Comparison of ENCODE assay signal across 1 cellular context in the genomic region with DNA sequence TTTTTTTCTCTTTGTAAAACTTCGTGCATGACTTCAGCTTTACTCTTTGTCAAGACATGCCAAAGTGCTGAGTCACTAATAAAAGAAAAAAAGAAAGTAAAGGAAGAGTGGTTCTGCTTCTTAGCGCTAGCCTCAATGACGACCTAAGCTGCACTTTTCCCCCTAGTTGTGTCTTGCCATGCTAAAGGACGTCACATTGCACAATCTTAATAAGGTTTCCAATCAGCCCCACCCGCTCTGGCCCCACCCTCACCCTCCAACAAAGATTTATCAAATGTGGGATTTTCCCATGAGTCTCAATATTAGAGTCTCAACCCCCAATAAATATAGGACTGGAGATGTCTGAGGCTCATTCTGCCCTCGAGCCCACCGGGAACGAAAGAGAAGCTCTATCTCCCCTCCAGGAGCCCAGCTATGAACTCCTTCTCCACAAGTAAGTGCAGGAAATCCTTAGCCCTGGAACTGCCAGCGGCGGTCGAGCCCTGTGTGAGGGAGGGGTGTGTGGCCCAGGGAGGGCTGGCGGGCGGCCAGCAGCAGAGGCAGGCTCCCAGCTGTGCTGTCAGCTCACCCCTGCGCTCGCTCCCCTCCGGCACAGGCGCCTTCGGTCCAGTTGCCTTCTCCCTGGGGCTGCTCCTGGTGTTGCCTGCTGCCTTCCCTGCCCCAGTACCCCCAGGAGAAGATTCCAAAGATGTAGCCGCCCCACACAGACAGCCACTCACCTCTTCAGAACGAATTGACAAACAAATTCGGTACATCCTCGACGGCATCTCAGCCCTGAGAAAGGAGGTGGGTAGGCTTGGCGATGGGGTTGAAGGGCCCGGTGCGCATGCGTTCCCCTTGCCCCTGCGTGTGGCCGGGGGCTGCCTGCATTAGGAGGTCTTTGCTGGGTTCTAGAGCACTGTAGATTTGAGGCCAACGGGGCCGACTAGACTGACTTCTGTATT.
TF ChIP-seq lines count a peak whose summit lies in the region.

A gene (plus strand): TSS at position 352 of the 944 bp plus-strand sequence. CDS start 63 bp downstream, at position 415.

TF ChIP-seq in K562, 482 proteins besides CTCF, POLR2A, EP300 and RAD21 (continued from another document and continues in another):
- TF ChIP-seq PYGO2 (tag; IDR thresholded peaks at IDR 0.05): no peak
- TF ChIP-seq ZNF311 (CRISPR knock-in tag; IDR thresholded peaks at IDR 0.05): no peak
- TF ChIP-seq SP1 (CRISPR knock-in tag; IDR thresholded peaks at IDR 0.05): no peak
- TF ChIP-seq, protein P1, sequence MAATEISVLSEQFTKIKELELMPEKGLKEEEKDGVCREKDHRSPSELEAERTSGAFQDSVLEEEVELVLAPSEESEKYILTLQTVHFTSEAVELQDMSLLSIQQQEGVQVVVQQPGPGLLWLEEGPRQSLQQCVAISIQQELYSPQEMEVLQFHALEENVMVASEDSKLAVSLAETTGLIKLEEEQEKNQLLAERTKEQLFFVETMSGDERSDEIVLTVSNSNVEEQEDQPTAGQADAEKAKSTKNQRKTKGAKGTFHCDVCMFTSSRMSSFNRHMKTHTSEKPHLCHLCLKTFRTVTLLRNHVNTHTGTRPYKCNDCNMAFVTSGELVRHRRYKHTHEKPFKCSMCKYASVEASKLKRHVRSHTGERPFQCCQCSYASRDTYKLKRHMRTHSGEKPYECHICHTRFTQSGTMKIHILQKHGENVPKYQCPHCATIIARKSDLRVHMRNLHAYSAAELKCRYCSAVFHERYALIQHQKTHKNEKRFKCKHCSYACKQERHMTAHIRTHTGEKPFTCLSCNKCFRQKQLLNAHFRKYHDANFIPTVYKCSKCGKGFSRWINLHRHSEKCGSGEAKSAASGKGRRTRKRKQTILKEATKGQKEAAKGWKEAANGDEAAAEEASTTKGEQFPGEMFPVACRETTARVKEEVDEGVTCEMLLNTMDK (IDR thresholded peaks at IDR 0.05; ENCODE audit: borderline replicate concordance, insufficient read depth, low read depth, low read length, poor library complexity, severe bottlenecking): no peak
- TF ChIP-seq HMGN3 (IDR thresholded peaks at IDR 0.05; ENCODE audit: borderline replicate concordance, extremely low read depth, insufficient read length, low read depth, low read length): no peak
- no peak for TF ChIP-seq ZNF507 (tag; conservative IDR thresholded peaks at IDR 0.05)
- peak in 1 of 2 experiments; percentile 75; a peak in 1 of 4 replicates for TF ChIP-seq SIN3A (IDR thresholded peaks at IDR 0.05; ENCODE audit: borderline replicate concordance in 2 of 2, control insufficient read depth in 1 of 2, low read depth in 2 of 2, low read length in 2 of 2)
- TF ChIP-seq, protein P2, sequence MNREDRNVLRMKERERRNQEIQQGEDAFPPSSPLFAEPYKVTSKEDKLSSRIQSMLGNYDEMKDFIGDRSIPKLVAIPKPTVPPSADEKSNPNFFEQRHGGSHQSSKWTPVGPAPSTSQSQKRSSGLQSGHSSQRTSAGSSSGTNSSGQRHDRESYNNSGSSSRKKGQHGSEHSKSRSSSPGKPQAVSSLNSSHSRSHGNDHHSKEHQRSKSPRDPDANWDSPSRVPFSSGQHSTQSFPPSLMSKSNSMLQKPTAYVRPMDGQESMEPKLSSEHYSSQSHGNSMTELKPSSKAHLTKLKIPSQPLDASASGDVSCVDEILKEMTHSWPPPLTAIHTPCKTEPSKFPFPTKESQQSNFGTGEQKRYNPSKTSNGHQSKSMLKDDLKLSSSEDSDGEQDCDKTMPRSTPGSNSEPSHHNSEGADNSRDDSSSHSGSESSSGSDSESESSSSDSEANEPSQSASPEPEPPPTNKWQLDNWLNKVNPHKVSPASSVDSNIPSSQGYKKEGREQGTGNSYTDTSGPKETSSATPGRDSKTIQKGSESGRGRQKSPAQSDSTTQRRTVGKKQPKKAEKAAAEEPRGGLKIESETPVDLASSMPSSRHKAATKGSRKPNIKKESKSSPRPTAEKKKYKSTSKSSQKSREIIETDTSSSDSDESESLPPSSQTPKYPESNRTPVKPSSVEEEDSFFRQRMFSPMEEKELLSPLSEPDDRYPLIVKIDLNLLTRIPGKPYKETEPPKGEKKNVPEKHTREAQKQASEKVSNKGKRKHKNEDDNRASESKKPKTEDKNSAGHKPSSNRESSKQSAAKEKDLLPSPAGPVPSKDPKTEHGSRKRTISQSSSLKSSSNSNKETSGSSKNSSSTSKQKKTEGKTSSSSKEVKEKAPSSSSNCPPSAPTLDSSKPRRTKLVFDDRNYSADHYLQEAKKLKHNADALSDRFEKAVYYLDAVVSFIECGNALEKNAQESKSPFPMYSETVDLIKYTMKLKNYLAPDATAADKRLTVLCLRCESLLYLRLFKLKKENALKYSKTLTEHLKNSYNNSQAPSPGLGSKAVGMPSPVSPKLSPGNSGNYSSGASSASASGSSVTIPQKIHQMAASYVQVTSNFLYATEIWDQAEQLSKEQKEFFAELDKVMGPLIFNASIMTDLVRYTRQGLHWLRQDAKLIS (CRISPR knock-in tag; IDR thresholded peaks at IDR 0.05): no peak
- TF ChIP-seq, protein P3, sequence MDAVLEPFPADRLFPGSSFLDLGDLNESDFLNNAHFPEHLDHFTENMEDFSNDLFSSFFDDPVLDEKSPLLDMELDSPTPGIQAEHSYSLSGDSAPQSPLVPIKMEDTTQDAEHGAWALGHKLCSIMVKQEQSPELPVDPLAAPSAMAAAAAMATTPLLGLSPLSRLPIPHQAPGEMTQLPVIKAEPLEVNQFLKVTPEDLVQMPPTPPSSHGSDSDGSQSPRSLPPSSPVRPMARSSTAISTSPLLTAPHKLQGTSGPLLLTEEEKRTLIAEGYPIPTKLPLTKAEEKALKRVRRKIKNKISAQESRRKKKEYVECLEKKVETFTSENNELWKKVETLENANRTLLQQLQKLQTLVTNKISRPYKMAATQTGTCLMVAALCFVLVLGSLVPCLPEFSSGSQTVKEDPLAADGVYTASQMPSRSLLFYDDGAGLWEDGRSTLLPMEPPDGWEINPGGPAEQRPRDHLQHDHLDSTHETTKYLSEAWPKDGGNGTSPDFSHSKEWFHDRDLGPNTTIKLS (IDR thresholded peaks at IDR 0.05; ENCODE audit: borderline replicate concordance, low read depth): no peak
- TF ChIP-seq BCOR (IDR thresholded peaks at IDR 0.05): no peak
- TF ChIP-seq ARHGAP35 (IDR thresholded peaks at IDR 0.05; ENCODE audit: partially characterized antibody): no peak
- TF ChIP-seq ARID1B (IDR thresholded peaks at IDR 0.05): no peak
- TF ChIP-seq ZZZ3 (IDR thresholded peaks at IDR 0.05): no peak
- no peak for TF ChIP-seq PRMT5 (CRISPR knock-in tag; IDR thresholded peaks at IDR 0.05)
- no peak for TF ChIP-seq ZNF24 (IDR thresholded peaks at IDR 0.05)
- no peak for TF ChIP-seq CBFB (CRISPR knock-in tag; IDR thresholded peaks at IDR 0.05)
- TF ChIP-seq ZNF12 (CRISPR knock-in tag; IDR thresholded peaks at IDR 0.05): no peak
- TF ChIP-seq TGIF2 (CRISPR knock-in tag; IDR thresholded peaks at IDR 0.05): no peak; the same call in 1 of the 2 replicates
- TF ChIP-seq ZFP30 (CRISPR knock-in tag; IDR thresholded peaks at IDR 0.05; ENCODE audit: borderline replicate concordance): no peak
- TF ChIP-seq, protein P4, sequence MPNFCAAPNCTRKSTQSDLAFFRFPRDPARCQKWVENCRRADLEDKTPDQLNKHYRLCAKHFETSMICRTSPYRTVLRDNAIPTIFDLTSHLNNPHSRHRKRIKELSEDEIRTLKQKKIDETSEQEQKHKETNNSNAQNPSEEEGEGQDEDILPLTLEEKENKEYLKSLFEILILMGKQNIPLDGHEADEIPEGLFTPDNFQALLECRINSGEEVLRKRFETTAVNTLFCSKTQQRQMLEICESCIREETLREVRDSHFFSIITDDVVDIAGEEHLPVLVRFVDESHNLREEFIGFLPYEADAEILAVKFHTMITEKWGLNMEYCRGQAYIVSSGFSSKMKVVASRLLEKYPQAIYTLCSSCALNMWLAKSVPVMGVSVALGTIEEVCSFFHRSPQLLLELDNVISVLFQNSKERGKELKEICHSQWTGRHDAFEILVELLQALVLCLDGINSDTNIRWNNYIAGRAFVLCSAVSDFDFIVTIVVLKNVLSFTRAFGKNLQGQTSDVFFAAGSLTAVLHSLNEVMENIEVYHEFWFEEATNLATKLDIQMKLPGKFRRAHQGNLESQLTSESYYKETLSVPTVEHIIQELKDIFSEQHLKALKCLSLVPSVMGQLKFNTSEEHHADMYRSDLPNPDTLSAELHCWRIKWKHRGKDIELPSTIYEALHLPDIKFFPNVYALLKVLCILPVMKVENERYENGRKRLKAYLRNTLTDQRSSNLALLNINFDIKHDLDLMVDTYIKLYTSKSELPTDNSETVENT (CRISPR knock-in tag; IDR thresholded peaks at IDR 0.05): no peak
- TF ChIP-seq PPARD (CRISPR knock-in tag; IDR thresholded peaks at IDR 0.05): no peak
- TF ChIP-seq ZNF431 (CRISPR knock-in tag; IDR thresholded peaks at IDR 0.05): no peak
- TF ChIP-seq, protein P5, sequence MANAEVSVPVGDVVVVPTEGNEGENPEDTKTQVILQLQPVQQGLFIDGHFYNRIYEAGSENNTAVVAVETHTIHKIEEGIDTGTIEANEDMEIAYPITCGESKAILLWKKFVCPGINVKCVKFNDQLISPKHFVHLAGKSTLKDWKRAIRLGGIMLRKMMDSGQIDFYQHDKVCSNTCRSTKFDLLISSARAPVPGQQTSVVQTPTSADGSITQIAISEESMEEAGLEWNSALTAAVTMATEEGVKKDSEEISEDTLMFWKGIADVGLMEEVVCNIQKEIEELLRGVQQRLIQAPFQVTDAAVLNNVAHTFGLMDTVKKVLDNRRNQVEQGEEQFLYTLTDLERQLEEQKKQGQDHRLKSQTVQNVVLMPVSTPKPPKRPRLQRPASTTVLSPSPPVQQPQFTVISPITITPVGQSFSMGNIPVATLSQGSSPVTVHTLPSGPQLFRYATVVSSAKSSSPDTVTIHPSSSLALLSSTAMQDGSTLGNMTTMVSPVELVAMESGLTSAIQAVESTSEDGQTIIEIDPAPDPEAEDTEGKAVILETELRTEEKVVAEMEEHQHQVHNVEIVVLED (CRISPR knock-in tag; IDR thresholded peaks at IDR 0.05): no peak
- TF ChIP-seq, protein P6, sequence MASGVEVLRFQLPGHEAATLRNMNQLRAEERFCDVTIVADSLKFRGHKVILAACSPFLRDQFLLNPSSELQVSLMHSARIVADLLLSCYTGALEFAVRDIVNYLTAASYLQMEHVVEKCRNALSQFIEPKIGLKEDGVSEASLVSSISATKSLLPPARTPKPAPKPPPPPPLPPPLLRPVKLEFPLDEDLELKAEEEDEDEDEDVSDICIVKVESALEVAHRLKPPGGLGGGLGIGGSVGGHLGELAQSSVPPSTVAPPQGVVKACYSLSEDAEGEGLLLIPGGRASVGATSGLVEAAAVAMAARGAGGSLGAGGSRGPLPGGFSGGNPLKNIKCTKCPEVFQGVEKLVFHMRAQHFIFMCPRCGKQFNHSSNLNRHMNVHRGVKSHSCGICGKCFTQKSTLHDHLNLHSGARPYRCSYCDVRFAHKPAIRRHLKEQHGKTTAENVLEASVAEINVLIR (CRISPR knock-in tag; IDR thresholded peaks at IDR 0.05): no peak
- TF ChIP-seq HDAC8 (tag; IDR thresholded peaks at IDR 0.05): no peak
- peak; percentile 61 for TF ChIP-seq FOSL1 (tag; conservative IDR thresholded peaks at IDR 0.05)
- TF ChIP-seq ATF7 (IDR thresholded peaks at IDR 0.05): 0 out of 2 replicates have a peak, but pooled peaks have one; percentile 27
- TF ChIP-seq, protein P7, sequence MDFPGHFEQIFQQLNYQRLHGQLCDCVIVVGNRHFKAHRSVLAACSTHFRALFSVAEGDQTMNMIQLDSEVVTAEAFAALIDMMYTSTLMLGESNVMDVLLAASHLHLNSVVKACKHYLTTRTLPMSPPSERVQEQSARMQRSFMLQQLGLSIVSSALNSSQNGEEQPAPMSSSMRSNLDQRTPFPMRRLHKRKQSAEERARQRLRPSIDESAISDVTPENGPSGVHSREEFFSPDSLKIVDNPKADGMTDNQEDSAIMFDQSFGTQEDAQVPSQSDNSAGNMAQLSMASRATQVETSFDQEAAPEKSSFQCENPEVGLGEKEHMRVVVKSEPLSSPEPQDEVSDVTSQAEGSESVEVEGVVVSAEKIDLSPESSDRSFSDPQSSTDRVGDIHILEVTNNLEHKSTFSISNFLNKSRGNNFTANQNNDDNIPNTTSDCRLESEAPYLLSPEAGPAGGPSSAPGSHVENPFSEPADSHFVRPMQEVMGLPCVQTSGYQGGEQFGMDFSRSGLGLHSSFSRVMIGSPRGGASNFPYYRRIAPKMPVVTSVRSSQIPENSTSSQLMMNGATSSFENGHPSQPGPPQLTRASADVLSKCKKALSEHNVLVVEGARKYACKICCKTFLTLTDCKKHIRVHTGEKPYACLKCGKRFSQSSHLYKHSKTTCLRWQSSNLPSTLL (IDR thresholded peaks at IDR 0.05): no peak
- TF ChIP-seq TOE1 (IDR thresholded peaks at IDR 0.05; ENCODE audit: borderline replicate concordance): no peak
- TF ChIP-seq TOE1 (CRISPR knock-in tag; IDR thresholded peaks at IDR 0.05; ENCODE audit: borderline replicate concordance, low read depth): no peak
- TF ChIP-seq, protein P8, sequence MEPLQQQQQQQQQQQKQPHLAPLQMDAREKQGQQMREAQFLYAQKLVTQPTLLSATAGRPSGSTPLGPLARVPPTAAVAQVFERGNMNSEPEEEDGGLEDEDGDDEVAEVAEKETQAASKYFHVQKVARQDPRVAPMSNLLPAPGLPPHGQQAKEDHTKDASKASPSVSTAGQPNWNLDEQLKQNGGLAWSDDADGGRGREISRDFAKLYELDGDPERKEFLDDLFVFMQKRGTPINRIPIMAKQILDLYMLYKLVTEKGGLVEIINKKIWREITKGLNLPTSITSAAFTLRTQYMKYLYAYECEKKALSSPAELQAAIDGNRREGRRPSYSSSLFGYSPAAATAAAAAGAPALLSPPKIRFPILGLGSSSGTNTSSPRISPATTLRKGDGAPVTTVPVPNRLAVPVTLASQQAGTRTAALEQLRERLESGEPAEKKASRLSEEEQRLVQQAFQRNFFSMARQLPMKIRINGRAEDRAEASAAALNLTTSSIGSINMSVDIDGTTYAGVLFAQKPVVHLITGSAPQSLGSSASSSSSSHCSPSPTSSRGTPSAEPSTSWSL (CRISPR knock-in tag; IDR thresholded peaks at IDR 0.05; ENCODE audit: borderline replicate concordance): no peak
- TF ChIP-seq, protein P9, sequence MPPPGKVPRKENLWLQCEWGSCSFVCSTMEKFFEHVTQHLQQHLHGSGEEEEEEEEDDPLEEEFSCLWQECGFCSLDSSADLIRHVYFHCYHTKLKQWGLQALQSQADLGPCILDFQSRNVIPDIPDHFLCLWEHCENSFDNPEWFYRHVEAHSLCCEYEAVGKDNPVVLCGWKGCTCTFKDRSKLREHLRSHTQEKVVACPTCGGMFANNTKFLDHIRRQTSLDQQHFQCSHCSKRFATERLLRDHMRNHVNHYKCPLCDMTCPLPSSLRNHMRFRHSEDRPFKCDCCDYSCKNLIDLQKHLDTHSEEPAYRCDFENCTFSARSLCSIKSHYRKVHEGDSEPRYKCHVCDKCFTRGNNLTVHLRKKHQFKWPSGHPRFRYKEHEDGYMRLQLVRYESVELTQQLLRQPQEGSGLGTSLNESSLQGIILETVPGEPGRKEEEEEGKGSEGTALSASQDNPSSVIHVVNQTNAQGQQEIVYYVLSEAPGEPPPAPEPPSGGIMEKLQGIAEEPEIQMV (tag; conservative IDR thresholded peaks at IDR 0.05; ENCODE audit: low read depth): no peak
- TF ChIP-seq RCOR1 (IDR thresholded peaks at IDR 0.05; ENCODE audit: borderline replicate concordance in 1 of 2, low read depth in 2 of 2, low read length in 2 of 2): peak in 1 of 2 experiments; percentile 46; a peak in 1 of 4 replicates
- no peak for TF ChIP-seq FIP1L1 (IDR thresholded peaks at IDR 0.05; ENCODE audit: low read depth, low read length, poor library complexity, severe bottlenecking)
